ENCODE assay signal across 8 cellular contexts in the genomic region with DNA sequence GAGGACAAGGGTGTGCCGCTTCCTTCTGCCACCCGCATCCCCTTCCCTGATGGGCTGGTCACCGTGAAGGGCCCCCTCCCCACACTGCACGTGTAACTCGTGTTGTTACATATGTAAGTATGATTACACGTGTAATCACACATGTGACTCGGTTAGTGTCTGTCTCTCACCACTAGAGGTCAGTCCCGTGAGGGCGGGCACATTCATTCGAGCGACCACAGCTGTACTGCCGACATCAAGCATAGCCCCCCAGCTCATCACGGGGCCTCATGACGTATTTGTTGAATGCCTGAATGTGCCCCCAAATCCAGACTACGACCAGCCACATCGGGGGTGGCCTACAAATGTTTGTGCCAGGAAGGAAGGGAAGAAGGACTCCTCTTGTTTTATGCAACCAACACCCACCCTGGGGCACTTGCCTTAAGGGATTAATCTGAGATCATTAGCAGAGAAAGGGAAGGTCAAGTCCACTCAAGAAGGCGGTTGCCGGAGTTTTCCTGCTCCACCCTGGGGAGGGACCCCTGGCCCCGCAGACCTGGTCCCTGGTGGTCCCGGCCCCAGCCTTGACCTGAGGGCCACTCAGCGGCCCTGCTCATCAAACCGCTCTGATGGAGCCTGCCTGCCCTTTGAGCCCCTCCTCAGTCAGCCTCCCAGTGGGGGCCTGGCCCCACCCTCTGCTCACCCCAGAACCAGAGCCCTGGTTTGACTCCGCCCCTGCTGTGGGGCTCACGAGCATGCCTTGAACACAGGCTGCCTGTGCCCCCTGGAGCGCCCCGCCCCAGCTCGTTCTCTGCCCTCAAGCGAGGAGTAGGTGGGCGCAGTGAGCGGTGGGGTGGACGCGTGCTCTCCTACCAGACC. TPM values are rescaled to one million over a fixed set of nuclear protein-coding genes. Genes with fewer than 3 reads are reported as not detected.
DNase-seq lines count a peak whose midpoint lies in the region; ATAC-seq and TF ChIP-seq lines count a peak whose summit lies in the region.

No MANE protein-coding gene starts in this region.

- H3K4me3 Mint-ChIP-seq in activated B cell treated with CpG ODN at 0.5 μM for 24 hours (peak overlapping the region; percentile 60), neural progenitor cell (no peak overlapping the region)

- H3K9me3 ChIP-seq in neural progenitor cell (ENCODE audit: low read depth), result no peaks in the 10 kb centered on the region

- no peak overlapping the region for H3K4me2 ChIP-seq in neural progenitor cell

- peaks cover 2% of the 10 kb centered on the region for H3K4me1 Mint-ChIP-seq in activated B cell treated with CpG ODN at 0.5 μM for 24 hours
- peaks cover 32% of the 10 kb centered on the region for H3K4me1 Mint-ChIP-seq in neural progenitor cell

- TF ChIP-seq CTCF in GM12801 (IDR thresholded peaks at IDR 0.05; ENCODE audit: extremely low read depth, insufficient read length), result peak; percentile 25
- TF ChIP-seq CTCF in LNCaP clone FGC (IDR thresholded peaks at IDR 0.05; ENCODE audit: control insufficient read depth, extremely low read depth, insufficient read depth), result peak; percentile 89
- no peak for TF ChIP-seq CTCF in activated B cell treated with CpG ODN at 0.5 μM for 24 hours (IDR thresholded peaks at IDR 0.05)
- peak in 52 of 56 donors; percentile 12 to 69 (median 53) for TF ChIP-seq CTCF in dorsolateral prefrontal cortex (IDR thresholded peaks at IDR 0.05 in 54 of 56, conservative IDR thresholded peaks at IDR 0.05 in 2 of 56; ENCODE audit: low read depth in 1 of 56, partially characterized antibody in 56 of 56)
- peak; percentile 70 for TF ChIP-seq CTCF in neural progenitor cell (IDR thresholded peaks at IDR 0.05)

- H3F3A ChIP-seq in neural progenitor cell (ENCODE audit: low read depth), result peaks cover 21% of the 10 kb centered on the region

- H3K4me3 ChIP-seq in LNCaP clone FGC (ENCODE audit: low read depth, low read length) (no peak overlapping the region), dorsolateral prefrontal cortex (no peak overlapping the region), neural progenitor cell (no peak overlapping the region)

- peaks cover 4% of the 10 kb centered on the region for H3K4me1 ChIP-seq in neural progenitor cell

- no peak overlapping the region for H3K27ac ChIP-seq in dorsolateral prefrontal cortex
- H3K27ac ChIP-seq in neural progenitor cell, result no peak overlapping the region

- H3K27ac Mint-ChIP-seq in activated B cell treated with CpG ODN at 0.5 μM for 24 hours (no peak overlapping the region), neural progenitor cell (peak overlapping the region; percentile 99)

- CTCF ChIA-PET in activated B cell treated with CpG ODN at 0.5 μM for 24 hours (lab: Charles Lee), result interaction anchor here (0.9 to 1.4 kb wide), 2 partner anchors 18 to 24 kb away, joined by 3 read pairs; no protein-coding TSS in a partner anchor

- H3K27me3 Mint-ChIP-seq in activated B cell treated with CpG ODN at 0.5 μM for 24 hours (peaks cover 3% of the 10 kb centered on the region), neural progenitor cell (ENCODE audit: insufficient read depth, low read depth) (peaks cover 8% of the 10 kb centered on the region)

- no peaks in the 10 kb centered on the region for H3K79me2 ChIP-seq in neural progenitor cell (ENCODE audit: low read depth)

- H4K20me1 ChIP-seq in neural progenitor cell (ENCODE audit: low read depth), result peaks cover 3% of the 10 kb centered on the region

- intact Hi-C loops in activated B cell treated with CpG ODN at 0.5 μM for 24 hours (cut with micrococcal nuclease), result loop anchor here (2.0 to 10.0 kb wide), 2 partner anchors 15 to 1289 kb away; no protein-coding TSS in a partner anchor
- intact Hi-C loops in dorsolateral prefrontal cortex (cut with DNase I), result loop anchor here in 1 of 2 donors (10.0 kb wide), 1 partner anchor 939 kb away; no protein-coding TSS in a partner anchor

- DNase-seq in LNCaP clone FGC (ENCODE audit: low read depth), result peak; percentile 13
- no peak for DNase-seq in activated B cell treated with CpG ODN at 0.5 μM for 24 hours
- peak in 5 of 10 donors; percentile 3 to 41 (median 28) for DNase-seq in dorsolateral prefrontal cortex
- peak; percentile 50 for DNase-seq in neural progenitor cell (ENCODE audit: low spot score)
- no peak for DNase-seq in COLO829 (ENCODE audit: low spot score)

- H3K9ac ChIP-seq in neural progenitor cell, result no peak overlapping the region

- H2AFZ ChIP-seq in neural progenitor cell (replicated peaks), result no peak overlapping the region

- no peaks in the 10 kb centered on the region for H3K36me3 Mint-ChIP-seq in activated B cell treated with CpG ODN at 0.5 μM for 24 hours (ENCODE audit: low read depth)
- H3K36me3 Mint-ChIP-seq in neural progenitor cell, result peaks cover 10% of the 10 kb centered on the region

- H3K27me3 ChIP-seq in dorsolateral prefrontal cortex (no peaks in the 10 kb centered on the region), neural progenitor cell (no peaks in the 10 kb centered on the region)

- no peaks in the 10 kb centered on the region for H3K36me3 ChIP-seq in neural progenitor cell

- ATAC-seq in GM21786 (IDR thresholded peaks at IDR 0.05; ENCODE audit: unreplicated experiment), result peak; percentile 76
- peak; percentile 80 for ATAC-seq in activated B cell treated with CpG ODN at 0.5 μM for 24 hours (ENCODE audit: low read depth)
- no peak for ATAC-seq in GM19324 (IDR thresholded peaks at IDR 0.05; ENCODE audit: low FRiP score, unreplicated experiment)

- H3K9me3 Mint-ChIP-seq in activated B cell treated with CpG ODN at 0.5 μM for 24 hours (no peaks in the 10 kb centered on the region), neural progenitor cell (no peaks in the 10 kb centered on the region)

- POLR2A ChIA-PET in activated B cell treated with CpG ODN at 0.5 μM for 24 hours (lab: Charles Lee), result no interaction called here

RNA-seq across cellular contexts. Expression of a gene that starts 52.8 kb away (rescaled TPM):
- total RNA-seq in activated B cell treated with CpG ODN at 0.5 μM for 24 hours, result not detected in 2 replicates
- total RNA-seq in dorsolateral prefrontal cortex, result 100 to 1,000 TPM in 17 of 120 experiments, 10 to 100 TPM in 103; 48.2 to 210 (median 77.1) TPM
- 41.4 and 85.1 TPM in 2 replicates for total RNA-seq in neural progenitor cell (ENCODE audit: low replicate concordance)

Comparison
In these comparisons a context has a peak if more than half of its experiments do, and no peak if none do; other contexts are left out.
1. DNase-seq: peak in LNCaP clone FGC (single experiment) and neural progenitor cell (single experiment); none in activated B cell treated with CpG ODN at 0.5 μM for 24 hours (single experiment) and COLO829 (single experiment).
2. RNA of a gene that starts 52.8 kb away (total RNA-seq): 48.2 to 210 TPM in dorsolateral prefrontal cortex and 41.4 to 85.1 TPM in neural progenitor cell; not detected in activated B cell treated with CpG ODN at 0.5 μM for 24 hours; every median in the first group is over 10 times any median in the second.